Comparison of ENCODE assay signal across 10 cellular contexts in the genomic region with DNA sequence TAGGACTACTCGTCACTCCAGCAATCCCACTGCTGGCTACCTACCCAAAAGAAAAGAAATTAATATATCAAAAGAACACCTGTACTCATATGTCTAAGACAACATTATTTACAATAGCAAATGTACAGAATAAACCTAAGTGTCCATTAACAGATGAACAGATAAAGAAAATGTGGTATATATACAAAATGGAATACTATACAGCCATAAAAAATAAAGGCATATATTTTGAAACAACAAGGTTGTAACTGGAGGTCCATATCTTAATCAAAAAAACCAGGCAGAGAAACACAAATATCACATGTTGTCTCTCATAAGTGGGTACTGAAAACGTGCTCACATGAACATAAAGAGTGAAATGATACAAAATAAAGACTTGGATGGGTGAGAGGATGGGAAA.
"Had no signal": no experiment of that assay in that cellular context is flagged by ENCODE, and none has a peak within 500 bp of the region (broad histone marks: within the 10 kb centered on the region; RNA-seq: fewer than 3 reads in every experiment).

No MANE protein-coding gene starts in this region.

- FAIRE-seq: H54 had no signal

- H2AFZ ChIP-seq: GM23248, GM23338 had no signal

- H3K4me3 ChIP-seq: GM23248, GM23338, HAP-1 had no signal

- H3K36me3 ChIP-seq: HAP-1 had no signal

- DNase-seq: GM23248, GOT3, H7, H9, HCEC 1CT, HFFc6 had no signal

- H3K27ac ChIP-seq: GM23248 had no signal

- H3K4me1 ChIP-seq: HAP-1 had no signal

- H3K4me2 ChIP-seq: GM23338 had no signal

- ATAC-seq: GM23338, HCT116 had no signal

- H3K9ac ChIP-seq: GM23248 had no signal
